ENCODE assay signal across 1 cellular context in the genomic region with DNA sequence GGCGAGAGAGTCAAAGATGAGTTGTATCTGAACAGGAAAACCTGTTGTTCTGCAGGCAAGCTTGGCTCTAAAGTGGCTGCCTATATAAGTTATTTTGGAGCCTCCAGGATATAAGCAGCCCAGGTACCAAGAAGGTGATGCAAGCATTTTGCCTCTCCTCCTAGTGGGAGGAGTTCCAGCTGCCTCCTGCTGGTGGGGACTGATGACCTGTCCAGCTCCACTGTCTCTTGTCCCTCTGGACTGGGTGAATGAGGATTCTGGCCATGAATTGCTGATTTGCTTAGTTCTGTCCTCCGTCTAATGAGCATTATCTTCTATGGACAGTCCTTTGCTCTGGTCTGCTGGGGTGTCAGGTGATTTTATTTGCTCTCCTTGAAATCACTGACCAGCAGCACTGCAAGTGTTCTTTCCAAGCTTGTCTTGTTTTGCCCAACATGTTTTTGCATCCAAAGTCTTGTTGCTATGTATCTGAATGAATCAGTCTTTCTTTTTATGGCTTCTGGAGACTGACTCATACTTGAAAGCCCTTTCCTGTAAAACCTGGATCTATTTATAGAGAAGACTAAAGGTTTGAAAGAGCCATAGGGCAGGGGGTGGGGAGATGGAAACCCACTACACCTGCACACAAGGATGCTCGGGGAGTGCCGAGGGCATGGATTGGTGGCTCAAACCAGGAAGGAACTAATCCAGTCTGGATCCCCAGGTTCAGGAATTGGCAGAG.
TF ChIP-seq lines count a peak whose summit lies in the region.

No MANE protein-coding gene starts in this region.

TF ChIP-seq in Ishikawa, 13 proteins besides CTCF, POLR2A, EP300 and RAD21 (continued from another document):
- TF ChIP-seq, protein P1, sequence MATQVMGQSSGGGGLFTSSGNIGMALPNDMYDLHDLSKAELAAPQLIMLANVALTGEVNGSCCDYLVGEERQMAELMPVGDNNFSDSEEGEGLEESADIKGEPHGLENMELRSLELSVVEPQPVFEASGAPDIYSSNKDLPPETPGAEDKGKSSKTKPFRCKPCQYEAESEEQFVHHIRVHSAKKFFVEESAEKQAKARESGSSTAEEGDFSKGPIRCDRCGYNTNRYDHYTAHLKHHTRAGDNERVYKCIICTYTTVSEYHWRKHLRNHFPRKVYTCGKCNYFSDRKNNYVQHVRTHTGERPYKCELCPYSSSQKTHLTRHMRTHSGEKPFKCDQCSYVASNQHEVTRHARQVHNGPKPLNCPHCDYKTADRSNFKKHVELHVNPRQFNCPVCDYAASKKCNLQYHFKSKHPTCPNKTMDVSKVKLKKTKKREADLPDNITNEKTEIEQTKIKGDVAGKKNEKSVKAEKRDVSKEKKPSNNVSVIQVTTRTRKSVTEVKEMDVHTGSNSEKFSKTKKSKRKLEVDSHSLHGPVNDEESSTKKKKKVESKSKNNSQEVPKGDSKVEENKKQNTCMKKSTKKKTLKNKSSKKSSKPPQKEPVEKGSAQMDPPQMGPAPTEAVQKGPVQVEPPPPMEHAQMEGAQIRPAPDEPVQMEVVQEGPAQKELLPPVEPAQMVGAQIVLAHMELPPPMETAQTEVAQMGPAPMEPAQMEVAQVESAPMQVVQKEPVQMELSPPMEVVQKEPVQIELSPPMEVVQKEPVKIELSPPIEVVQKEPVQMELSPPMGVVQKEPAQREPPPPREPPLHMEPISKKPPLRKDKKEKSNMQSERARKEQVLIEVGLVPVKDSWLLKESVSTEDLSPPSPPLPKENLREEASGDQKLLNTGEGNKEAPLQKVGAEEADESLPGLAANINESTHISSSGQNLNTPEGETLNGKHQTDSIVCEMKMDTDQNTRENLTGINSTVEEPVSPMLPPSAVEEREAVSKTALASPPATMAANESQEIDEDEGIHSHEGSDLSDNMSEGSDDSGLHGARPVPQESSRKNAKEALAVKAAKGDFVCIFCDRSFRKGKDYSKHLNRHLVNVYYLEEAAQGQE (IDR thresholded peaks at IDR 0.05; ENCODE audit: low read depth) = peak; percentile 45; the same call in 1 of the 2 replicates
- TF ChIP-seq TCF12 (IDR thresholded peaks at IDR 0.05; ENCODE audit: low read depth) = no peak
- no peak for TF ChIP-seq TEAD4 (IDR thresholded peaks at IDR 0.05)
- TF ChIP-seq ZBTB7A (IDR thresholded peaks at IDR 0.05; ENCODE audit: low read depth) = no peak
- TF ChIP-seq, protein P2, sequence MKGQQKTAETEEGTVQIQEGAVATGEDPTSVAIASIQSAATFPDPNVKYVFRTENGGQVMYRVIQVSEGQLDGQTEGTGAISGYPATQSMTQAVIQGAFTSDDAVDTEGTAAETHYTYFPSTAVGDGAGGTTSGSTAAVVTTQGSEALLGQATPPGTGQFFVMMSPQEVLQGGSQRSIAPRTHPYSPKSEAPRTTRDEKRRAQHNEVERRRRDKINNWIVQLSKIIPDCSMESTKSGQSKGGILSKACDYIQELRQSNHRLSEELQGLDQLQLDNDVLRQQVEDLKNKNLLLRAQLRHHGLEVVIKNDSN (IDR thresholded peaks at IDR 0.05) = no peak
- peak; percentile 24; the same call in 1 of the 2 replicates for TF ChIP-seq CEBPB (IDR thresholded peaks at IDR 0.05)
